11 cellular contexts compared by ENCODE assay signal in the genomic region with DNA sequence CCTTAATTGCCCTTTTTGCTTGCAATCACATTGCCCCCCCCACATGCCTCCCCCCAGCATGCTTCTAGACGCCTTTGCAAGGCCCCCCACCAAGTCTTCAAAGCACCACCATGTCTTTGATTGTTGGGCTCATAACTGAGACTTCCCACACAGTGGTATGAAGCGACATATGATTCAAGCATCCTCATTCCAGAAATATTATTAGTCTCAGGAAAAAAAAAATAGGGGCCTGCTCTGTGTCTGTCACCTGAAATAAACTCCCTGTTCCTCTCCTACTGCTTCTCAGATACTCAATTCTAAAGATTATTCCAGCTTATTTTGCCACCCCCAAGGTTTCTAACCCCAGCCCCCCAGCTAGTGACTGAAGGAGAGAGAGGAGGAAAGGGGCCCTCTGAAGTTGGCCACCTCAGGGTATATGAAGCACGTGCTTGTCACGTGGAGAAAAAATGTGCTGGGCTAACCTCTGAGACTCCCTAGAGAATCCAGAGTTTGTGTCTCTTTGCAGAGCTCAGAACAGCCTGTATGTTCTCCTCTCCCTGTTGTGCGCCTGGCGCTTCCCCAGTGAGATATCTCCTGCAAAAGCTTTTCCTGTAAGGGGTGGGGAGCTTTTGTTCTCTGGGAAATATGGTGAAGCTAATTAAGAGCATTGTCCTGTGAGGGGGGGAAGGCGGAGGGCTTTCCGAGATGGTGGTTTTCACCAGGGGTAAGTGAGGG. TPM values are rescaled to one million over a fixed set of nuclear protein-coding genes. Genes with fewer than 3 reads are reported as not detected.
DNase-seq lines count a peak whose midpoint lies in the region; ATAC-seq and TF ChIP-seq lines count a peak whose summit lies in the region.
"Had no signal": no experiment of that assay in that cellular context is flagged by ENCODE, and none has a peak within 500 bp of the region (broad histone marks: within the 10 kb centered on the region; RNA-seq: fewer than 3 reads in every experiment).

No MANE protein-coding gene starts in this region.

- H3F3A ChIP-seq in neural progenitor cell (ENCODE audit: low read depth): peaks cover 27% of the 10 kb centered on the region

- no peaks in the 10 kb centered on the region for H3K27me3 ChIP-seq in SJSA1 (replicated peaks)
- peaks cover 31% of the 10 kb centered on the region for H3K27me3 ChIP-seq in neural progenitor cell

- H3K9ac ChIP-seq in neural progenitor cell: no peak overlapping the region

- peaks cover 4% of the 10 kb centered on the region for H3K27me3 Mint-ChIP-seq in neural progenitor cell (ENCODE audit: insufficient read depth, low read depth)

- no peak for ATAC-seq in HG03025 (IDR thresholded peaks at IDR 0.05; ENCODE audit: low FRiP score, unreplicated experiment)
- ATAC-seq in GM19023 (IDR thresholded peaks at IDR 0.05; ENCODE audit: unreplicated experiment): no peak
- ATAC-seq: CD8-positive, alpha-beta T cell had no signal

- H2AFZ ChIP-seq in neural progenitor cell (replicated peaks): peak overlapping the region; percentile 78

- H3K79me2 ChIP-seq in neural progenitor cell (ENCODE audit: low read depth): no peaks in the 10 kb centered on the region

- H3K9me3 Mint-ChIP-seq in neural progenitor cell: no peaks in the 10 kb centered on the region
- H3K9me3 Mint-ChIP-seq: CD8-positive, alpha-beta T cell had no signal

- H3K36me3 ChIP-seq in SJSA1: no peaks in the 10 kb centered on the region
- no peaks in the 10 kb centered on the region for H3K36me3 ChIP-seq in neural progenitor cell

- H3K4me1 Mint-ChIP-seq in neural progenitor cell: peaks cover 73% of the 10 kb centered on the region

- no peaks in the 10 kb centered on the region for H4K20me1 ChIP-seq in neural progenitor cell (ENCODE audit: low read depth)

- H3K27ac ChIP-seq in SJSA1: peak overlapping the region; percentile 94
- H3K27ac ChIP-seq in neural progenitor cell: no peak overlapping the region

- no peak overlapping the region for H3K4me3 Mint-ChIP-seq in neural progenitor cell
- H3K4me3 Mint-ChIP-seq: CD8-positive, alpha-beta T cell; stimulated activated naive CD8-positive, alpha-beta T cell treated with anti-CD3 and anti-CD28 coated beads, Interleukin-15, Interleukin-2, amounts not matched to agents 100 ng/mL and 50 ng/mL, for 24 hours had no signal

- no peak for TF ChIP-seq CTCF in neural progenitor cell (IDR thresholded peaks at IDR 0.05)
- TF ChIP-seq CTCF in GM10248 (IDR thresholded peaks at IDR 0.05; ENCODE audit: control extremely low read depth, extremely low read depth, low read depth, missing control alignments): no peak

- no peak overlapping the region for H3K4me3 ChIP-seq in SJSA1
- no peak overlapping the region for H3K4me3 ChIP-seq in neural progenitor cell

- H3K9me3 ChIP-seq in SJSA1 (replicated peaks): no peaks in the 10 kb centered on the region
- no peaks in the 10 kb centered on the region for H3K9me3 ChIP-seq in neural progenitor cell (ENCODE audit: low read depth)

- H3K27ac Mint-ChIP-seq in neural progenitor cell: peak overlapping the region; percentile 50
- H3K27ac Mint-ChIP-seq: CD8-positive, alpha-beta T cell; stimulated activated naive CD8-positive, alpha-beta T cell treated with anti-CD3 and anti-CD28 coated beads, Interleukin-15, Interleukin-2, amounts not matched to agents 100 ng/mL and 50 ng/mL, for 24 hours had no signal

- DNase-seq in AG20443 (ENCODE audit: low spot score) (peak; percentile 58), SJSA1 (ENCODE audit: low read depth in 1 of 2, low spot score in 2 of 2) (peak; percentile 67 to 85), fibroblast of peridontal ligament (ENCODE audit: extremely low read depth) (peak; percentile 65), neural progenitor cell (ENCODE audit: low spot score) (peak; percentile 60), NCI-H2081 (lab: John Stamatoyannopoulos, UW) (no peak), GM10248 (ENCODE audit: extremely low spot score) (no peak)
- DNase-seq: CD8-positive, alpha-beta T cell; NCI-H1694 had no signal

- CTCF ChIA-PET in GM10248 (lab: Yijun Ruan, JAX): interaction anchor here (0.7 to 1.4 kb wide), 3 partner anchors 9 to 242 kb away, joined by 3 to 5 read pairs (median 3); no protein-coding TSS in a partner anchor

- POLR2A ChIA-PET in GM10248 (lab: Yijun Ruan, JAX): no interaction called here

- H3K36me3 Mint-ChIP-seq in neural progenitor cell: no peaks in the 10 kb centered on the region
- H3K36me3 Mint-ChIP-seq: CD8-positive, alpha-beta T cell had no signal

- peak overlapping the region; percentile 34 for H3K4me2 ChIP-seq in neural progenitor cell

- H3K4me1 ChIP-seq in SJSA1 (replicated peaks) (peaks cover 64% of the 10 kb centered on the region), neural progenitor cell (peaks cover 23% of the 10 kb centered on the region)

RNA-seq across cellular contexts. Expression of a gene that starts 35.9 kb away (rescaled TPM):
- total RNA-seq in SJSA1 (2014; rRNA removed; shearing (Covaris generic)): 15.0 and 25.4 TPM in 2 replicates
- 14.0 and 18.3 TPM in 2 replicates for total RNA-seq in neural progenitor cell (ENCODE audit: low replicate concordance)
- total RNA-seq: CD8-positive, alpha-beta T cell had no signal

Comparison
In these comparisons a context has a peak if more than half of its experiments do, and no peak if none do; other contexts are left out.
1. DNase-seq: peak in AG20443 (single experiment), SJSA1 (2 of 2), fibroblast of peridontal ligament (single experiment) and neural progenitor cell (single experiment); none in NCI-H2081 (0 of 2) and GM10248 (single experiment).